In the genomic region with DNA sequence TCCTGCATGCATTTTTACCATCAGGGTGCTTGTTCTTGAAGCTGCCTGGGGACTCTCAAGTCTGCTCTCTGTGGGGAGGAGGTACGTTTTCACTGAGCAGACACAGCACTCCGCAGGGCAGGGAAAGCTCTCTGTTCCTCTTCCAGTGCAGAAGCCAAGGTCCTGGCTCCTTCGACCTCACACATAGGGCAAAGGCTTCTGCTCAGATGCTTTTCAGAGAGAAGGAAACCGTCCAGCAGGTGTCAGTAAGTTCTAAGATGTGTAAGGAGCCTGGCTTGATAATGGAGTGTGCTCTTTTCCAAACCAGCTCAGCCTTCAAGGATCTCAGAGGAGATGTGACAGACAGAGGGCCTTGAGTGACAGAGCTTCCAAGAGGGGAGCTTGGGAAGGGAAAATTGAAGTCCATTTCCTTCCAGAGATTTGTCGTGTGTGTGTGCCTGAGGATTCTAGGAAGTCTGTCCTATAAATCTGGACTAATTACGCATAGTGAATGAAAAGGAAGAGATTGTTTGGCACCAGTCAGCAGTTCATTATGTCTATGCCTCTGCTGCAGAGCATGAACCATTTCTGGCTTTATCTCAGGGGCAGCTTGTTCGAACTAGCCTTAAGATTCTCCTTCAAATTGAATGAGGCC, we compare ENCODE assay signal across 8 cellular contexts.
A peak's percentile ranks its signal among the peaks of the same experiment; 100 is the strongest.
DNase-seq lines count a peak whose midpoint lies in the region; ATAC-seq and TF ChIP-seq lines count a peak whose summit lies in the region.

No MANE protein-coding gene starts in this region.

- ATAC-seq in Right ventricle myocardium inferior, result peak; percentile 59
- peak; percentile 59 for ATAC-seq in HG03095 (IDR thresholded peaks at IDR 0.05; ENCODE audit: unreplicated experiment)
- no peak for ATAC-seq in HG03039 (IDR thresholded peaks at IDR 0.05; ENCODE audit: unreplicated experiment)

- DNase-seq in Right ventricle myocardium inferior (ENCODE audit: missing footprints), result no peak
- no peak for DNase-seq in right atrium auricular region (ENCODE audit: low spot score)
- peak; percentile 37 for DNase-seq in NCI-H226
- DNase-seq in astrocyte of the cerebellum (ENCODE audit: low read depth), result peak; percentile 42
- DNase-seq in iris pigment epithelial cell (ENCODE audit: low read depth), result peak; percentile 66
- peak; percentile 54 for DNase-seq in transverse colon

- intact Hi-C loops in Right ventricle myocardium inferior (cut with DNase I) (loop anchor here (5.0 to 10.0 kb wide), 2 partner anchors 140 to 713 kb away; no protein-coding TSS in a partner anchor), transverse colon (cut with DNase I; ENCODE audit: low total_unique reads) (no loop called here)

- H3K9me3 ChIP-seq in right atrium auricular region (no peaks in the 10 kb centered on the region), transverse colon (no peaks in the 10 kb centered on the region)

- 36 to 40% methylated on average over 3 to 7 of the region's 7 CpGs for WGBS in transverse colon (ENCODE audit: low coverage in 1 of 2), 2 donors

- H3K36me3 ChIP-seq in right atrium auricular region, result no peaks in the 10 kb centered on the region
- no peaks in the 10 kb centered on the region for H3K36me3 ChIP-seq in transverse colon

- in situ Hi-C loops in astrocyte of the cerebellum (cut with HindIII; ENCODE audit: low sequenced_read_pairs) (loop anchor here (25.0 kb wide), 1 partner anchor 703 kb away; no protein-coding TSS in a partner anchor), transverse colon (cut with MboI; ENCODE audit: low pct_ligation_motif_present in 1 of 4, low pct_unique_long_range_greater_than_20kb in 1 of 4, low sequenced_read_pairs in 3 of 4) (loop anchor here in 2 of 4 donors (5.0 to 25.0 kb wide), 2 partner anchors 428 to 723 kb away; a partner anchor contains a TSS)

- no peak for TF ChIP-seq POLR2A in transverse colon (IDR thresholded peaks at IDR 0.05)

- H3K4me1 ChIP-seq in right atrium auricular region, result no peaks in the 10 kb centered on the region
- H3K4me1 ChIP-seq in transverse colon, result no peaks in the 10 kb centered on the region

- no peaks in the 10 kb centered on the region for H3K27me3 ChIP-seq in right atrium auricular region
- no peaks in the 10 kb centered on the region for H3K27me3 ChIP-seq in transverse colon

- no peak for TF ChIP-seq EP300 in transverse colon (IDR thresholded peaks at IDR 0.05; ENCODE audit: low read depth)

- TF ChIP-seq CTCF in right atrium auricular region (IDR thresholded peaks at IDR 0.05), result peak in 1 of 2 donors; percentile 58
- peak; percentile 62 for TF ChIP-seq CTCF in astrocyte of the cerebellum (IDR thresholded peaks at IDR 0.05; ENCODE audit: low read depth, low read length, missing control alignments)
- TF ChIP-seq CTCF in transverse colon (IDR thresholded peaks at IDR 0.05), result peak; percentile 32 to 62 (median 51)

- no peak overlapping the region for H3K27ac ChIP-seq in right atrium auricular region
- no peak overlapping the region for H3K27ac ChIP-seq in transverse colon

- no peak overlapping the region for H3K4me3 ChIP-seq in right atrium auricular region
- H3K4me3 ChIP-seq in astrocyte of the cerebellum (ENCODE audit: low read depth, low read length), result no peak overlapping the region
- no peak overlapping the region for H3K4me3 ChIP-seq in transverse colon

Comparison
In these comparisons a context has a peak if more than half of its experiments do, and no peak if none do; other contexts are left out.
1. DNase-seq: peak in NCI-H226 (single experiment), astrocyte of the cerebellum (single experiment), iris pigment epithelial cell (single experiment) and transverse colon (single experiment); none in Right ventricle myocardium inferior (single experiment) and right atrium auricular region (single experiment).